In genomic region chr18:21597616-21598015, GRCh38 we compare ENCODE assay signal across 1 cellular context.
A peak's percentile ranks its signal among the peaks of the same experiment; 100 is the strongest.
TF ChIP-seq lines count a peak whose summit lies in the region.

No MANE protein-coding gene starts in this region.

TF ChIP-seq in HEK293T, 16 proteins besides CTCF, POLR2A, EP300 and RAD21:
- TF ChIP-seq PKNOX1 (IDR thresholded peaks at IDR 0.05), result peak; percentile 78
- TF ChIP-seq SUZ12 (IDR thresholded peaks at IDR 0.05), result no peak
